Comparison of ENCODE assay signal across 8 cellular contexts in genomic region chr5:126450388-126450787, GRCh38. TPM values are rescaled to one million over a fixed set of nuclear protein-coding genes. Genes with fewer than 3 reads are reported as not detected.
DNase-seq lines count a peak whose midpoint lies in the region; ATAC-seq and TF ChIP-seq lines count a peak whose summit lies in the region.

No MANE protein-coding gene starts in this region.

- DNase-seq in CD4-positive, alpha-beta T cell, result peak in 1 of 10 experiments; percentile 2
- DNase-seq in cardiac fibroblast (ENCODE audit: low read depth in 2 of 2) (peak; percentile 17 to 28), DMS153 (lab: John Stamatoyannopoulos, UW) (no peak), NCI-H345 treated with DMSO at 0.1 percent for 48 hours (lab: John Stamatoyannopoulos, UW; ENCODE audit: unreplicated experiment) (no peak)
- DNase-seq in stimulated activated naive CD8-positive, alpha-beta T cell treated with anti-CD3 and anti-CD28 coated beads, Interleukin-15, amount 100 ng/mL, for 72 hours, result peak in 1 of 2 donors; percentile 31
- no peak for DNase-seq in stimulated activated CD4-positive, alpha-beta T cell treated with anti-CD3 and anti-CD28 coated beads, Interleukin-2, amount 100 ng/mL, for 48 hours

- POLR2A ChIA-PET in CD4-positive, alpha-beta T cell (lab: Charles Lee), result interaction anchor here (0.7 to 5.2 kb wide), 9 partner anchors 9 to 327 kb away, joined by 3 to 72 read pairs (median 8); partner anchors contain the start of genes ALDH7A1, GRAMD2B and LMNB1

- peaks cover 71% of the 10 kb centered on the region for H3K4me1 Mint-ChIP-seq in CD4-positive, alpha-beta T cell (ENCODE audit: low read depth)
- peaks cover 88% of the 10 kb centered on the region for H3K4me1 Mint-ChIP-seq in stimulated activated naive CD8-positive, alpha-beta T cell treated with anti-CD3 and anti-CD28 coated beads, Interleukin-15, amount 100 ng/mL, for 72 hours

- H3K27me3 ChIP-seq in CD4-positive, alpha-beta T cell (ENCODE audit: control insufficient read depth, insufficient read depth, low read length), result no peaks in the 10 kb centered on the region

- H3K9me3 ChIP-seq in CD4-positive, alpha-beta T cell (ENCODE audit: control insufficient read depth, low read length), result no peaks in the 10 kb centered on the region

- intact Hi-C loops in CD4-positive, alpha-beta T cell (cut with DNase I, micrococcal nuclease), result loop anchor here in 1 of 2 experiments (5.0 kb wide), 1 partner anchor 47 kb away; no protein-coding TSS in a partner anchor

- no peak overlapping the region for H3K4me3 ChIP-seq in cardiac fibroblast (replicated peaks in 1 of 2; ENCODE audit: low read depth in 2 of 2, low read length in 2 of 2)

- TF ChIP-seq CTCF in CD4-positive, alpha-beta T cell (IDR thresholded peaks at IDR 0.05), result no peak
- TF ChIP-seq CTCF in cardiac fibroblast (IDR thresholded peaks at IDR 0.05; ENCODE audit: low read depth, low read length), result no peak

- peak overlapping the region; percentile 84 for H3K27ac ChIP-seq in CD4-positive, alpha-beta T cell (ENCODE audit: low read depth, low read length)

- ATAC-seq in CD4-positive, alpha-beta T cell (ENCODE audit: poor library complexity), result peak; percentile 53
- peak; percentile 53 for ATAC-seq in GM19397 (IDR thresholded peaks at IDR 0.05; ENCODE audit: unreplicated experiment)
- ATAC-seq in HG03442 (IDR thresholded peaks at IDR 0.05; ENCODE audit: unreplicated experiment), result peak; percentile 47
- peak; percentile 58 for ATAC-seq in stimulated activated naive CD8-positive, alpha-beta T cell treated with anti-CD3 and anti-CD28 coated beads, Interleukin-15, amount 100 ng/mL, for 72 hours

- CTCF ChIA-PET in CD4-positive, alpha-beta T cell (lab: Charles Lee), result interaction anchor here (1.0 kb wide), 2 partner anchors 24 to 151 kb away, joined by 3 to 5 read pairs; partner anchors contain the start of gene PHAX

- H3K9me3 Mint-ChIP-seq in CD4-positive, alpha-beta T cell, result no peaks in the 10 kb centered on the region
- no peaks in the 10 kb centered on the region for H3K9me3 Mint-ChIP-seq in stimulated activated naive CD8-positive, alpha-beta T cell treated with anti-CD3 and anti-CD28 coated beads, Interleukin-15, amount 100 ng/mL, for 72 hours

- H3K4me3 Mint-ChIP-seq in CD4-positive, alpha-beta T cell, result peak overlapping the region; percentile 91
- H3K4me3 Mint-ChIP-seq in stimulated activated naive CD8-positive, alpha-beta T cell treated with anti-CD3 and anti-CD28 coated beads, Interleukin-15, amount 100 ng/mL, for 72 hours, result peak overlapping the region; percentile 93 to 98

- no peaks in the 10 kb centered on the region for H3K27me3 Mint-ChIP-seq in CD4-positive, alpha-beta T cell
- H3K27me3 Mint-ChIP-seq in stimulated activated naive CD8-positive, alpha-beta T cell treated with anti-CD3 and anti-CD28 coated beads, Interleukin-15, amount 100 ng/mL, for 72 hours, result no peaks in the 10 kb centered on the region

- peak overlapping the region; percentile 97 for H3K27ac Mint-ChIP-seq in CD4-positive, alpha-beta T cell
- peak overlapping the region; percentile 99 for H3K27ac Mint-ChIP-seq in stimulated activated naive CD8-positive, alpha-beta T cell treated with anti-CD3 and anti-CD28 coated beads, Interleukin-15, amount 100 ng/mL, for 72 hours

- peaks cover 5% of the 10 kb centered on the region for H3K36me3 Mint-ChIP-seq in CD4-positive, alpha-beta T cell (ENCODE audit: low read depth)

RNA-seq across cellular contexts. Expression of gene GRAMD2B, which starts 27.2 kb away (rescaled TPM):
- 1 to 10 TPM; 7.2 to 9.4 TPM for total RNA-seq in CD4-positive, alpha-beta T cell

Comparison
In these comparisons a context has a peak if more than half of its experiments do, and no peak if none do; other contexts are left out.
1. DNase-seq: peak in cardiac fibroblast (2 of 2); none in DMS153 (single experiment), stimulated activated CD4-positive, alpha-beta T cell treated with anti-CD3 and anti-CD28 coated beads, Interleukin-2, amount 100 ng/mL, for 48 hours (0 of 2) and NCI-H345 treated with DMSO at 0.1 percent for 48 hours (single experiment).
2. Peak in every context shown above with its lines, with median percentiles within 50 percentile points of each other: ATAC-seq.